40 cellular contexts compared by ENCODE assay signal in genomic region chr14:20209595-20209994, GRCh38. TPM values are rescaled to one million over a fixed set of nuclear protein-coding genes. Genes with fewer than 3 reads are reported as not detected.
"Had no signal": no experiment of that assay in that cellular context is flagged by ENCODE, and none has a peak within 500 bp of the region (broad histone marks: within the 10 kb centered on the region; RNA-seq: fewer than 3 reads in every experiment).

No MANE protein-coding gene starts in this region.

- H3K27ac ChIP-seq: KMS-11 had no signal

- H3K4me2 ChIP-seq: KMS-11 had no signal

- H3K4me3 ChIP-seq: MG63 had no signal

- H3K36me3 ChIP-seq: MG63 had no signal

- H3K9ac ChIP-seq: KMS-11 had no signal

- H3K27me3 ChIP-seq: MG63 had no signal

- DNase-seq: Karpas-422, Kasumi-1, MG63, MM.1S, MV-4-11, NCI-H1048, NCI-H1092, NCI-H1092 treated with DMSO at 0.1 percent for 48 hours, NCI-H1105, NCI-H1105 treated with DMSO at 0.1 percent for 48 hours, NCI-H1417, NCI-H1417 treated with DMSO at 0.1 percent for 48 hours, NCI-H1436, NCI-H1436 treated with DMSO at 0.1 percent for 48 hours, NCI-H146, NCI-H1694, NCI-H1694 treated with DMSO at 0.1 percent for 48 hours, NCI-H187, NCI-H187 treated with DMSO at 0.1 percent for 48 hours, NCI-H1930, NCI-H2029, NCI-H2029 treated with DMSO at 0.1 percent for 48 hours, NCI-H2081, NCI-H2081 treated with DMSO at 0.1 percent for 48 hours, NCI-H2107, NCI-H2171, NCI-H2171 treated with DMSO at 0.1 percent for 48 hours, NCI-H2227 treated with DMSO at 0.1 percent for 48 hours, NCI-H226, NCI-H345, NCI-H446, NCI-H446 treated with DMSO at 0.1 percent for 48 hours, NCI-H510A, NCI-H510A treated with DMSO at 0.1 percent for 48 hours, NCI-H524 had no signal

- H3K9me3 ChIP-seq: MG63 had no signal

RNA-seq across cellular contexts. Expression of gene OR11H6, which starts 13.9 kb away (rescaled TPM):
- total RNA-seq: LHCN-M2, M059J, MCF 10A, NCI-H460 had no signal

RNA-seq across cellular contexts. Expression of gene OR11G2, which starts 18.9 kb away (rescaled TPM):
- total RNA-seq: LHCN-M2, M059J, MCF 10A, NCI-H460 had no signal

RNA-seq across cellular contexts. Expression of gene OR11H7, which starts 19.2 kb away (rescaled TPM):
- total RNA-seq: LHCN-M2, M059J, MCF 10A, NCI-H460 had no signal

RNA-seq across cellular contexts. Expression of gene OR11H4, which starts 29.5 kb away (rescaled TPM):
- total RNA-seq: LHCN-M2, M059J, MCF 10A, NCI-H460 had no signal
